In the genomic region with DNA sequence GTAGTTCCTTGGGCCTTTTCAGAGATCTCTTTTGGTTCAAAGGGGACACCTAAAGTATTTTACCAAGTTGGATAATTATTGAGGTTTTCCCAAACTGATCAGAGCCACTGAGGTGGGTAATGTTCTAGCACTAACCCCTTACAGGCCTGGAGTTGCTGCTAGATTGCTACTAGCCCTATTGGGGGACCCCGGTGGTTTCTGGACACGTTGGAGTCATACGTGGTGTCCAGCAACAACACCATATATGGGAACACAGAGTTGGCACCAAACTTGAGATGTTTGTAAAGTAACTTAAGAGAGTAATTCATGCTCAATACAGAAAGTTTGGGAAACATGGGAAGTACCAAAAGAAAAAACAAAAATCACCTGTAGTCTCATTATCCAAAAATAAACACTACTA, we compare ENCODE assay signal across 8 cellular contexts. TPM values are rescaled to one million over a fixed set of nuclear protein-coding genes. Genes with fewer than 3 reads are reported as not detected.
DNase-seq lines count a peak whose midpoint lies in the region; ATAC-seq and TF ChIP-seq lines count a peak whose summit lies in the region.

No MANE protein-coding gene starts in this region.

- intact Hi-C loops in Right ventricle myocardium superior (cut with DNase I) = no loop called here

- TF ChIP-seq CTCF in cardiac muscle cell (IDR thresholded peaks at IDR 0.05; ENCODE audit: low read depth, low read length) = no peak

- DNase-seq in cardiac muscle cell (ENCODE audit: low read depth in 1 of 2, low spot score in 1 of 2) (peak; percentile 44 to 81), Right ventricle myocardium superior (no peak), astrocyte of the hippocampus (ENCODE audit: low read depth, low spot score) (peak; percentile 63), kidney tubule cell (ENCODE audit: low spot score) (peak; percentile 31), stromal cell of bone marrow (ENCODE audit: low read depth) (peak; percentile 50), NCI-H446 treated with DMSO at 0.1 percent for 48 hours (lab: John Stamatoyannopoulos, UW) (no peak)

- no peaks in the 10 kb centered on the region for H3K9me3 ChIP-seq in cardiac muscle cell (ENCODE audit: low read depth)

- ATAC-seq in Right ventricle myocardium superior (ENCODE audit: poor library complexity) (no peak), GM19324 (IDR thresholded peaks at IDR 0.05; ENCODE audit: low FRiP score, unreplicated experiment) (no peak), GM19351 (IDR thresholded peaks at IDR 0.05; ENCODE audit: unreplicated experiment) (no peak)

- peak overlapping the region; percentile 96 for H3K27ac ChIP-seq in cardiac muscle cell

- H3K27me3 ChIP-seq in cardiac muscle cell = no peaks in the 10 kb centered on the region

- H3K4me3 ChIP-seq in cardiac muscle cell = peak overlapping the region; percentile 94

- H3K4me1 ChIP-seq in cardiac muscle cell (ENCODE audit: low read depth) = no peaks in the 10 kb centered on the region

- no peaks in the 10 kb centered on the region for H3K36me3 ChIP-seq in cardiac muscle cell

RNA-seq across cellular contexts. Expression of gene BBOF1, which starts 0.6 kb away (rescaled TPM):
- total RNA-seq in cardiac muscle cell = 5.0 and 7.6 TPM in 2 replicates
- polyA plus RNA-seq in cardiac muscle cell = 6.1 and 10.6 TPM in 2 replicates
- 2.3 TPM for total RNA-seq in Right ventricle myocardium superior

RNA-seq across cellular contexts. Expression of gene ENTPD5, which starts 0.7 kb away (rescaled TPM):
- total RNA-seq in cardiac muscle cell (6.2 and 7.4 TPM in 2 replicates), Right ventricle myocardium superior (5.6 TPM)
- polyA plus RNA-seq in cardiac muscle cell = 8.6 and 12.3 TPM in 2 replicates

Comparison
In these comparisons a context has a peak if more than half of its experiments do, and no peak if none do; other contexts are left out.
1. DNase-seq: peak in cardiac muscle cell (2 of 2), astrocyte of the hippocampus (single experiment), kidney tubule cell (single experiment) and stromal cell of bone marrow (single experiment); none in Right ventricle myocardium superior (single experiment) and NCI-H446 treated with DMSO at 0.1 percent for 48 hours (single experiment).